Comparison of ENCODE assay signal across 8 cellular contexts in the genomic region with DNA sequence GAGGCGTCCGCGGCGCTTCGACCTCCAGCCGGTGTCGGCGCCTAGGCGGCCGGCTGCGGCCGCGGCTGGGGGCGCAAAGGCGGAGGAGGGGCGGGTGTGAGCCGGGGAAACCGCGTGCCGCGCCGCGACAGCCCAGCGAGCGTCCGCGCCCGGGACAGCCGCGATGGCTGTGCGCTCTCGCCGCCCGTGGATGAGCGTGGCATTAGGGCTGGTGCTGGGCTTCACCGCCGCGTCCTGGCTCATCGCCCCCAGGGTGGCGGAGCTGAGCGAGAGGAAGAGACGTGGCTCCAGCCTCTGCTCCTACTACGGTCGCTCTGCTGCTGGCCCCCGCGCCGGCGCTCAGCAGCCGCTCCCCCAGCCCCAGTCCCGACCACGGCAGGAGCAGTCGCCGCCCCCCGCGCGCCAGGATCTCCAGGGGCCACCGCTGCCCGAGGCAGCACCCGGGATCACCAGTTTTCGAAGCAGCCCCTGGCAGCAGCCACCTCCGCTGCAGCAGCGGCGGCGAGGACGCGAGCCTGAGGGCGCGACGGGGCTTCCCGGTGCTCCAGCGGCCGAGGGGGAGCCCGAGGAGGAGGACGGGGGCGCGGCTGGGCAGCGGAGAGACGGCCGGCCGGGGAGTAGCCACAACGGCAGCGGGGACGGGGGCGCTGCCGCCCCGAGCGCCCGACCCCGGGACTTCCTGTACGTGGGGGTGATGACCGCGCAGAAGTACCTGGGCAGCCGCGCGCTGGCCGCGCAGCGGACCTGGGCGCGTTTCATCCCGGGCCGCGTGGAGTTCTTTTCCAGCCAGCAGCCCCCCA. TPM values are rescaled to one million over a fixed set of nuclear protein-coding genes. Genes with fewer than 3 reads are reported as not detected.
A peak's percentile ranks its signal among the peaks of the same experiment; 100 is the strongest.
DNase-seq lines count a peak whose midpoint lies in the region; ATAC-seq and TF ChIP-seq lines count a peak whose summit lies in the region.

No MANE protein-coding gene starts in this region.

- H3K4me1 ChIP-seq in colonic mucosa (peaks cover 5% of the 10 kb centered on the region), right lobe of liver (peaks cover 0 to 14% (median 0%) of the 10 kb centered on the region in 4 donors), thoracic aorta (ENCODE audit: control insufficient read depth in 1 of 2, low read depth in 2 of 2) (peaks cover 6 to 18% of the 10 kb centered on the region in 2 donors)

- peak; percentile 23 for DNase-seq in ELF-1 (ENCODE audit: low read depth, low spot score)
- no peak for DNase-seq in colonic mucosa
- DNase-seq in right lobe of liver = peak; percentile 32 to 60 (median 55)
- no peak for DNase-seq in thoracic aorta (ENCODE audit: low spot score)
- no peak for DNase-seq in activated CD8-positive, alpha-beta memory T cell treated with anti-CD3 and anti-CD28 coated beads, Interleukin-2, amount 50 U/mL, for 4 hours

- TF ChIP-seq EP300 in Ishikawa (IDR thresholded peaks at IDR 0.05; ENCODE audit: borderline replicate concordance) = no peak

- H3K27me3 ChIP-seq in colonic mucosa = peaks cover 26% of the 10 kb centered on the region
- no peaks in the 10 kb centered on the region for H3K27me3 ChIP-seq in right lobe of liver
- no peaks in the 10 kb centered on the region for H3K27me3 ChIP-seq in thoracic aorta (replicated peaks; ENCODE audit: insufficient read depth)

- peak overlapping the region; percentile 63 for H3K4me3 ChIP-seq in colonic mucosa
- peak overlapping the region; percentile 61 to 71 (median 63) for H3K4me3 ChIP-seq in right lobe of liver
- peak overlapping the region; percentile 84 for H3K4me3 ChIP-seq in thoracic aorta

- H3K27ac ChIP-seq in colonic mucosa = peak overlapping the region; percentile 55
- H3K27ac ChIP-seq in right lobe of liver = peak overlapping the region; percentile 48 to 49 (median 49)
- H3K27ac ChIP-seq in thoracic aorta = peak overlapping the region; percentile 77 to 97

- no peak for TF ChIP-seq RAD21 in Ishikawa (IDR thresholded peaks at IDR 0.05; ENCODE audit: low read depth)

- no peak for TF ChIP-seq POLR2A in right lobe of liver (IDR thresholded peaks at IDR 0.05)

- WGBS in right lobe of liver (ENCODE audit: insufficient coverage, low coverage, low lambda C conversion rate, missing lambda C conversion rate) = no CpG with 5 or more reads among the region's 103 CpGs

- no peaks in the 10 kb centered on the region for H3K9me3 ChIP-seq in colonic mucosa
- no peaks in the 10 kb centered on the region for H3K9me3 ChIP-seq in right lobe of liver
- no peaks in the 10 kb centered on the region for H3K9me3 ChIP-seq in thoracic aorta

- H3K36me3 ChIP-seq in colonic mucosa (no peaks in the 10 kb centered on the region), right lobe of liver (no peaks in the 10 kb centered on the region), thoracic aorta (no peaks in the 10 kb centered on the region)

- ATAC-seq in GM21529 (IDR thresholded peaks at IDR 0.05; ENCODE audit: unreplicated experiment) (peak; percentile 41), right lobe of liver (peak; percentile 5 to 39 (median 31)), thoracic aorta (ENCODE audit: insufficient number of reproducible peaks, low FRiP score, low read depth) (peak; percentile 9), HG03280 (IDR thresholded peaks at IDR 0.05; ENCODE audit: unreplicated experiment) (no peak)

- peak overlapping the region in 1 of 2 donors; percentile 62 for H3K9ac ChIP-seq in colonic mucosa (ENCODE audit: low read depth in 2 of 2, low read length in 2 of 2)

- TF ChIP-seq CTCF in colonic mucosa (IDR thresholded peaks at IDR 0.05) (no peak), right lobe of liver (IDR thresholded peaks at IDR 0.05) (peak in 1 of 4 donors; percentile 0), thoracic aorta (IDR thresholded peaks at IDR 0.05) (no peak)

- intact Hi-C loops in colonic mucosa (cut with DNase I) = no loop called here
- intact Hi-C loops in right lobe of liver (cut with DNase I) = no loop called here

TF ChIP-seq in Ishikawa, 13 proteins besides CTCF, POLR2A, EP300 and RAD21:
- TF ChIP-seq NFIC (IDR thresholded peaks at IDR 0.05) (no peak), ZBTB7A (IDR thresholded peaks at IDR 0.05; ENCODE audit: low read depth) (peak; percentile 69; the same call in 1 of the 2 replicates), CREB1 (IDR thresholded peaks at IDR 0.05; ENCODE audit: low read depth) (no peak), YY1 (IDR thresholded peaks at IDR 0.05; ENCODE audit: low read depth) (no peak), TEAD4 (IDR thresholded peaks at IDR 0.05) (no peak)
- TF ChIP-seq, protein P1, sequence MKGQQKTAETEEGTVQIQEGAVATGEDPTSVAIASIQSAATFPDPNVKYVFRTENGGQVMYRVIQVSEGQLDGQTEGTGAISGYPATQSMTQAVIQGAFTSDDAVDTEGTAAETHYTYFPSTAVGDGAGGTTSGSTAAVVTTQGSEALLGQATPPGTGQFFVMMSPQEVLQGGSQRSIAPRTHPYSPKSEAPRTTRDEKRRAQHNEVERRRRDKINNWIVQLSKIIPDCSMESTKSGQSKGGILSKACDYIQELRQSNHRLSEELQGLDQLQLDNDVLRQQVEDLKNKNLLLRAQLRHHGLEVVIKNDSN (IDR thresholded peaks at IDR 0.05) = no peak
- TF ChIP-seq, protein P2, sequence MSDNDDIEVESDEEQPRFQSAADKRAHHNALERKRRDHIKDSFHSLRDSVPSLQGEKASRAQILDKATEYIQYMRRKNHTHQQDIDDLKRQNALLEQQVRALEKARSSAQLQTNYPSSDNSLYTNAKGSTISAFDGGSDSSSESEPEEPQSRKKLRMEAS (IDR thresholded peaks at IDR 0.05) = peak; percentile 86

RNA-seq across cellular contexts. Expression of a gene that starts 0.6 kb away (rescaled TPM):
- total RNA-seq in colonic mucosa (under 1 TPM; 0.42 to 0.99 TPM), right lobe of liver (1 to 10 TPM; 1.2 to 4.6 (median 1.4) TPM), thoracic aorta (10 to 100 TPM; 24.3 to 28.3 TPM)

Comparison
In these comparisons a context has a peak if more than half of its experiments do, and no peak if none do; other contexts are left out.
1. DNase-seq: peak in ELF-1 (single experiment) and right lobe of liver (3 of 3); none in colonic mucosa (single experiment), thoracic aorta (single experiment) and activated CD8-positive, alpha-beta memory T cell treated with anti-CD3 and anti-CD28 coated beads, Interleukin-2, amount 50 U/mL, for 4 hours (single experiment).
2. RNA of a gene that starts 0.6 kb away (total RNA-seq): 24.3 to 28.3 TPM in thoracic aorta; 1.2 to 4.6 TPM in right lobe of liver and 0.42 to 0.99 TPM in colonic mucosa; every median in the first group is over 4 times any median in the second.
3. Peak in every context shown above with its lines, with median percentiles within 50 percentile points of each other: H3K27ac ChIP-seq and H3K4me3 ChIP-seq.